In the genomic region with DNA sequence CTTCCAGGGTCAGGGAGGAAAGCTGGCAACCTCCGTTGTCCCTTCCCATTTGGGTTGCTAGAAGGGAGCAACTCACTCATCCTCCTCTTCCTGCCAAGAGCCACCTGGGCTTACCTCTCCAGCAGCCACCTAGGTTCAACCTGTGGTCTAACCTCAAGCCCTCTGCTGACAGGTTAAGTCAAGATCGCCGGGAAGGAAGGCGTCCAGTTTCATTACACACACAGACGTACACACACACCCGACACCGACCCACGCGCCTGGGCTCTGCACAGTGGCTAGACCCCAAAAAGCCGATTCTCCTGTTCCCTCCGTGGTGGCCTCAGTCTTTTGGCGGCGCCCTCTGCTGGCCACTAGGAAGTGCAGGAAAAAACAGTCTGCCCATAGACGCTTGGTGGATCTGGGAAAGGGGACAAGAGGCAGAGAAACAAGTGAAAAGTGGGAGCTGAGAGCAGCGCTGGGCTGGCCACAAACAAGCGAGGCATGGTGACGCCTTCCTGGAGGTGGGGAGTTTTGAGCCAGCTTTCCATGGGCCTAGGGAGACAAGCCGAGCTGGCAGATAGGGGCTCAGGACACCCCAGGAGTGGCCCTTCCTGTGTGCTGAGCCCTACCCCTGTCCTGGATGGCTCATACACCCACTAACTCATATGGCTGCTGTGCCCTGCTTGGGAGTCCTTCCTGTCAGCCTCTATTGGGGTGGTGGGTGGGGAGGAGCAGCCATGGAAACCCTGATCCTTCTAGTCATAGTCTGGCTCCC, we compare ENCODE assay signal across 1 cellular context.
A peak's percentile ranks its signal among the peaks of the same experiment; 100 is the strongest.
TF ChIP-seq lines count a peak whose summit lies in the region.

No MANE protein-coding gene starts in this region.

TF ChIP-seq in K562, 482 proteins besides CTCF, POLR2A, EP300 and RAD21 (continued from another document and continues in another):
- TF ChIP-seq C11orf30 (IDR thresholded peaks at IDR 0.05; ENCODE audit: low read depth), result no peak
- TF ChIP-seq BHLHE40 (IDR thresholded peaks at IDR 0.05; ENCODE audit: low read length), result peak; percentile 45; the same call in 1 of the 2 replicates
- TF ChIP-seq, protein P1, sequence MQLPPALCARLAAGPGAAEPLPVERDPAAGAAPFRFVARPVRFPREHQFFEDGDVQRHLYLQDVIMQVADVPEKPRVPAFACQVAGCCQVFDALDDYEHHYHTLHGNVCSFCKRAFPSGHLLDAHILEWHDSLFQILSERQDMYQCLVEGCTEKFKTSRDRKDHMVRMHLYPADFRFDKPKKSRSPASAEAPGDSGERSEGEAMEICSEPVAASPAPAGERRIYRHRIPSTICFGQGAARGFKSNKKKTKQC (CRISPR knock-in tag; IDR thresholded peaks at IDR 0.05), result no peak
- TF ChIP-seq RHOXF2B (CRISPR knock-in tag; conservative IDR thresholded peaks at IDR 0.05), result no peak
- TF ChIP-seq HBP1 (CRISPR knock-in tag; IDR thresholded peaks at IDR 0.05), result no peak
- TF ChIP-seq POLR2AphosphoS5 (IDR thresholded peaks at IDR 0.05; ENCODE audit: control insufficient read depth, insufficient read depth, low read depth, low read length), result no peak
- no peak for TF ChIP-seq PRPF4 (IDR thresholded peaks at IDR 0.05; ENCODE audit: insufficient read depth, low read depth, low read length, poor library complexity, severe bottlenecking)
- no peak for TF ChIP-seq EZH2 (IDR thresholded peaks at IDR 0.05; ENCODE audit: borderline replicate concordance, low read depth, low read length)
- TF ChIP-seq HDAC6 (IDR thresholded peaks at IDR 0.05; ENCODE audit: low read depth, low read length), result no peak
- TF ChIP-seq EHMT2 (IDR thresholded peaks at IDR 0.05), result no peak
- TF ChIP-seq ZSCAN32 (CRISPR knock-in tag; IDR thresholded peaks at IDR 0.05), result no peak
- TF ChIP-seq, protein P2, sequence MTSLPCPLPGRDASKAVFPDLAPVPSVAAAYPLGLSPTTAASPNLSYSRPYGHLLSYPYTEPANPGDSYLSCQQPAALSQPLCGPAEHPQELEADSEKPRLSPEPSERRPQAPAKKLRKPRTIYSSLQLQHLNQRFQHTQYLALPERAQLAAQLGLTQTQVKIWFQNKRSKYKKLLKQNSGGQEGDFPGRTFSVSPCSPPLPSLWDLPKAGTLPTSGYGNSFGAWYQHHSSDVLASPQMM (CRISPR knock-in tag; IDR thresholded peaks at IDR 0.05), result no peak
- no peak for TF ChIP-seq GTF2A2 (tag; IDR thresholded peaks at IDR 0.05)
- TF ChIP-seq ZNF609 (CRISPR knock-in tag; IDR thresholded peaks at IDR 0.05; ENCODE audit: borderline replicate concordance), result no peak
- TF ChIP-seq STAT5A (IDR thresholded peaks at IDR 0.05; ENCODE audit: borderline replicate concordance, low read length), result no peak
- TF ChIP-seq CCAR2 (IDR thresholded peaks at IDR 0.05; ENCODE audit: low read depth, low read length), result no peak
- no peak for TF ChIP-seq ZBTB17 (CRISPR knock-in tag; IDR thresholded peaks at IDR 0.05)
- TF ChIP-seq PRMT5 (CRISPR knock-in tag; IDR thresholded peaks at IDR 0.05), result no peak
- TF ChIP-seq ZNF184 (CRISPR knock-in tag; IDR thresholded peaks at IDR 0.05), result no peak
- no peak; the same call in 1 of the 2 replicates for TF ChIP-seq CEBPG (CRISPR knock-in tag; IDR thresholded peaks at IDR 0.05)
- TF ChIP-seq CEBPG (tag; conservative IDR thresholded peaks at IDR 0.05 in 1 of 2, IDR thresholded peaks at IDR 0.05 in 1 of 2), result no peak
- TF ChIP-seq ARNT (IDR thresholded peaks at IDR 0.05), result peak in 1 of 2 experiments; percentile 46; a peak in 1 of 4 replicates
- 0 out of 2 replicates have a peak, but pooled peaks have one; percentile 35 for TF ChIP-seq MXI1 (IDR thresholded peaks at IDR 0.05; ENCODE audit: low read depth, low read length)
- no peak for TF ChIP-seq SRSF1 (IDR thresholded peaks at IDR 0.05; ENCODE audit: low read depth, low read length)
- TF ChIP-seq ZNF12 (CRISPR knock-in tag; IDR thresholded peaks at IDR 0.05), result 0 out of 2 replicates have a peak, but pooled peaks have one; percentile 20
- TF ChIP-seq JUND (IDR thresholded peaks at IDR 0.05; ENCODE audit: borderline replicate concordance, low read depth, low read length), result peak; percentile 50; the same call in 1 of the 2 replicates
- TF ChIP-seq JUND (tag; IDR thresholded peaks at IDR 0.05; ENCODE audit: borderline replicate concordance, low read depth, low read length), result peak; percentile 79; the same call in 2 of the 3 replicates
- TF ChIP-seq ZNF175 (CRISPR knock-in tag; IDR thresholded peaks at IDR 0.05; ENCODE audit: low read depth), result peak; percentile 75; the same call in 1 of the 2 replicates
- TF ChIP-seq, protein P3, sequence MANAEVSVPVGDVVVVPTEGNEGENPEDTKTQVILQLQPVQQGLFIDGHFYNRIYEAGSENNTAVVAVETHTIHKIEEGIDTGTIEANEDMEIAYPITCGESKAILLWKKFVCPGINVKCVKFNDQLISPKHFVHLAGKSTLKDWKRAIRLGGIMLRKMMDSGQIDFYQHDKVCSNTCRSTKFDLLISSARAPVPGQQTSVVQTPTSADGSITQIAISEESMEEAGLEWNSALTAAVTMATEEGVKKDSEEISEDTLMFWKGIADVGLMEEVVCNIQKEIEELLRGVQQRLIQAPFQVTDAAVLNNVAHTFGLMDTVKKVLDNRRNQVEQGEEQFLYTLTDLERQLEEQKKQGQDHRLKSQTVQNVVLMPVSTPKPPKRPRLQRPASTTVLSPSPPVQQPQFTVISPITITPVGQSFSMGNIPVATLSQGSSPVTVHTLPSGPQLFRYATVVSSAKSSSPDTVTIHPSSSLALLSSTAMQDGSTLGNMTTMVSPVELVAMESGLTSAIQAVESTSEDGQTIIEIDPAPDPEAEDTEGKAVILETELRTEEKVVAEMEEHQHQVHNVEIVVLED (CRISPR knock-in tag; IDR thresholded peaks at IDR 0.05), result no peak
- peak in 1 of 2 experiments; percentile 84; a peak in 2 of 4 replicates for TF ChIP-seq HDAC1 (IDR thresholded peaks at IDR 0.05)
- peak; percentile 61; the same call in 1 of the 2 replicates for TF ChIP-seq OTX1 (CRISPR knock-in tag; IDR thresholded peaks at IDR 0.05)
- no peak for TF ChIP-seq ADNP (tag; IDR thresholded peaks at IDR 0.05)
- no peak for TF ChIP-seq TEAD1 (CRISPR knock-in tag; IDR thresholded peaks at IDR 0.05)
- TF ChIP-seq BCLAF1 (IDR thresholded peaks at IDR 0.05; ENCODE audit: borderline replicate concordance in 1 of 2, control insufficient read depth in 1 of 2, low read depth in 2 of 2, low read length in 1 of 2), result no peak
- TF ChIP-seq ZNF561 (CRISPR knock-in tag; conservative IDR thresholded peaks at IDR 0.05), result no peak
- no peak for TF ChIP-seq ZBTB26 (CRISPR knock-in tag; IDR thresholded peaks at IDR 0.05)
- no peak for TF ChIP-seq FOSL1 (tag; conservative IDR thresholded peaks at IDR 0.05)
- TF ChIP-seq SIX5 (IDR thresholded peaks at IDR 0.05; ENCODE audit: borderline replicate concordance in 1 of 2, insufficient read depth in 1 of 2, low read depth in 1 of 2, low read length in 2 of 2), result no peak
- TF ChIP-seq ZNF584 (CRISPR knock-in tag; IDR thresholded peaks at IDR 0.05; ENCODE audit: low read depth), result no peak
- no peak for TF ChIP-seq CBFA2T3 (IDR thresholded peaks at IDR 0.05)
- no peak for TF ChIP-seq PTRF (tag; IDR thresholded peaks at IDR 0.05)
